ENCODE assay signal across 19 cellular contexts in genomic region chr16:10834766-10835165, GRCh38. TPM values are rescaled to one million over a fixed set of nuclear protein-coding genes. Genes with fewer than 3 reads are reported as not detected.
A peak's percentile ranks its signal among the peaks of the same experiment; 100 is the strongest.
DNase-seq lines count a peak whose midpoint lies in the region; ATAC-seq, FAIRE-seq and TF ChIP-seq lines count a peak whose summit lies in the region.
"Had no signal": no experiment of that assay in that cellular context is flagged by ENCODE, and none has a peak within 500 bp of the region (broad histone marks: within the 10 kb centered on the region; RNA-seq: fewer than 3 reads in every experiment).

No MANE protein-coding gene starts in this region.

- peaks cover 35% of the 10 kb centered on the region for H3K27me3 Mint-ChIP-seq in astrocyte (ENCODE audit: low read depth, unreplicated experiment)
- peaks cover 25% of the 10 kb centered on the region for H3K27me3 Mint-ChIP-seq in stimulated activated naive CD8-positive, alpha-beta T cell treated with anti-CD3 and anti-CD28 coated beads, Interleukin-15, amount 100 ng/mL, for 72 hours
- H3K27me3 Mint-ChIP-seq: CD4-positive, CD25-positive, alpha-beta regulatory T cell; IgD-negative memory B cell had no signal

- no peaks in the 10 kb centered on the region for H3K4me1 Mint-ChIP-seq in astrocyte (ENCODE audit: low read depth, unreplicated experiment)
- peaks cover 19% of the 10 kb centered on the region for H3K4me1 Mint-ChIP-seq in stimulated activated naive CD8-positive, alpha-beta T cell treated with anti-CD3 and anti-CD28 coated beads, Interleukin-15, amount 100 ng/mL, for 72 hours
- H3K4me1 Mint-ChIP-seq: CD4-positive, CD25-positive, alpha-beta regulatory T cell had no signal

- no peak overlapping the region for H3K27ac ChIP-seq in astrocyte (ENCODE audit: low read depth, low read length)
- H3K27ac ChIP-seq in spleen: no peak overlapping the region
- H3K27ac ChIP-seq: BLaER1 treated with 17β-estradiol and CSF1 and Interleukin-3, amounts not matched to agents 10 nM and 100 nM had no signal

- H3K9ac ChIP-seq in astrocyte (ENCODE audit: low read length): no peak overlapping the region
- H3K9ac ChIP-seq: BLaER1 treated with 17β-estradiol and CSF1 and Interleukin-3, amounts not matched to agents 10 nM and 100 nM had no signal

- H3K79me2 ChIP-seq in astrocyte (ENCODE audit: insufficient read depth, low read length): no peaks in the 10 kb centered on the region

- intact Hi-C loops in spleen (cut with DNase I; ENCODE audit: low total_unique reads): no loop called here

- H2AFZ ChIP-seq in astrocyte (ENCODE audit: low read depth, low read length): no peak overlapping the region

- H3K36me3 Mint-ChIP-seq in astrocyte (ENCODE audit: low read depth, unreplicated experiment): no peaks in the 10 kb centered on the region
- H3K36me3 Mint-ChIP-seq: CD4-positive, CD25-positive, alpha-beta regulatory T cell; IgD-negative memory B cell had no signal

- H4K20me1 ChIP-seq in astrocyte (ENCODE audit: insufficient read depth, low read length): no peaks in the 10 kb centered on the region
- H4K20me1 ChIP-seq: BLaER1 treated with 17β-estradiol and CSF1 and Interleukin-3, amounts not matched to agents 10 nM and 100 nM had no signal

- H3K27ac Mint-ChIP-seq in astrocyte (ENCODE audit: unreplicated experiment): no peak overlapping the region
- no peak overlapping the region for H3K27ac Mint-ChIP-seq in stimulated activated naive CD8-positive, alpha-beta T cell treated with anti-CD3 and anti-CD28 coated beads, Interleukin-15, amount 100 ng/mL, for 72 hours
- H3K27ac Mint-ChIP-seq: IgD-negative memory B cell had no signal

- peak; percentile 13 for DNase-seq in activated effector memory CD4-positive, alpha-beta T cell treated with anti-CD3 and anti-CD28 coated beads, Interleukin-2, amount 50 U/mL, for 16 hours
- no peak for DNase-seq in activated effector memory CD4-positive, alpha-beta T cell treated with Interleukin-2 at 50 U/mL for 16 hours
- DNase-seq in astrocyte (ENCODE audit: low read depth): no peak
- DNase-seq in spleen: peak; percentile 0
- DNase-seq in stimulated activated naive CD8-positive, alpha-beta T cell treated with anti-CD3 and anti-CD28 coated beads, Interleukin-15, amount 100 ng/mL, for 72 hours: no peak
- no peak for DNase-seq in SHP77 (lab: John Stamatoyannopoulos, UW)
- no peak for DNase-seq in UCSD-AML1 (lab: John Stamatoyannopoulos, UW; ENCODE audit: unreplicated experiment)
- DNase-seq: 8988T; AML-193; Calu3; CD4-positive, CD25-positive, alpha-beta regulatory T cell; DMS 273 treated with DMSO at 0.1 percent for 48 hours; DMS79 had no signal

- H3K4me3 Mint-ChIP-seq in astrocyte (ENCODE audit: unreplicated experiment): peak overlapping the region; percentile 17
- H3K4me3 Mint-ChIP-seq in stimulated activated naive CD8-positive, alpha-beta T cell treated with anti-CD3 and anti-CD28 coated beads, Interleukin-15, amount 100 ng/mL, for 72 hours: no peak overlapping the region
- H3K4me3 Mint-ChIP-seq: CD4-positive, CD25-positive, alpha-beta regulatory T cell had no signal

- H3K9me3 ChIP-seq in astrocyte (ENCODE audit: insufficient read depth, low read depth, low read length): no peaks in the 10 kb centered on the region
- H3K9me3 ChIP-seq in spleen: peaks cover 0 to 4% (median 0%) of the 10 kb centered on the region in 8 donors
- H3K9me3 ChIP-seq: HAP-1 had no signal

- TF ChIP-seq CTCF in astrocyte (IDR thresholded peaks at IDR 0.05; ENCODE audit: insufficient read depth, low read depth, low read length) (no peak), spleen (IDR thresholded peaks at IDR 0.05 in 8 of 11, conservative IDR thresholded peaks at IDR 0.05 in 3 of 11) (no peak)

- ATAC-seq in stimulated activated naive CD8-positive, alpha-beta T cell treated with anti-CD3 and anti-CD28 coated beads, Interleukin-15, amount 100 ng/mL, for 72 hours: no peak

- 76 to 100% (median 85%) methylated on average over 1 of the region's 1 CpG for WGBS in spleen, 5 donors

- no peak for FAIRE-seq in astrocyte (lab: Jason Lieb, UNC)
- FAIRE-seq: H1 had no signal

- H3K4me3 ChIP-seq in astrocyte (ENCODE audit: insufficient read depth, low read depth, low read length) (no peak overlapping the region), spleen (no peak overlapping the region)
- H3K4me3 ChIP-seq: BLaER1 treated with 17β-estradiol and CSF1 and Interleukin-3, amounts not matched to agents 10 nM and 100 nM; HAP-1 had no signal

- H3K4me1 ChIP-seq in astrocyte (ENCODE audit: insufficient read depth, low read length): no peaks in the 10 kb centered on the region
- H3K4me1 ChIP-seq in spleen: peaks cover 0 to 25% (median 2%) of the 10 kb centered on the region in 6 donors
- H3K4me1 ChIP-seq: HAP-1 had no signal

- no peak overlapping the region for H3K4me2 ChIP-seq in astrocyte (ENCODE audit: low read length)
- H3K4me2 ChIP-seq: BLaER1 treated with 17β-estradiol and CSF1 and Interleukin-3, amounts not matched to agents 10 nM and 100 nM had no signal

- peaks cover 1% of the 10 kb centered on the region for H3K9me3 Mint-ChIP-seq in astrocyte (ENCODE audit: unreplicated experiment)
- H3K9me3 Mint-ChIP-seq in stimulated activated naive CD8-positive, alpha-beta T cell treated with anti-CD3 and anti-CD28 coated beads, Interleukin-15, amount 100 ng/mL, for 72 hours: no peaks in the 10 kb centered on the region

- H3K36me3 ChIP-seq in astrocyte (ENCODE audit: insufficient read depth, low read length): no peaks in the 10 kb centered on the region
- H3K36me3 ChIP-seq in spleen: no peaks in the 10 kb centered on the region
- H3K36me3 ChIP-seq: BLaER1 treated with 17β-estradiol and CSF1 and Interleukin-3, amounts not matched to agents 10 nM and 100 nM; HAP-1 had no signal

- no peak for TF ChIP-seq POLR2A in spleen (IDR thresholded peaks at IDR 0.05)

- H3K27me3 ChIP-seq in astrocyte (ENCODE audit: insufficient read depth, low read length): peaks cover 12% of the 10 kb centered on the region
- H3K27me3 ChIP-seq in spleen (replicated peaks in 1 of 7): no peaks in the 10 kb centered on the region
- H3K27me3 ChIP-seq: BLaER1 treated with 17β-estradiol and CSF1 and Interleukin-3, amounts not matched to agents 10 nM and 100 nM had no signal

RNA-seq across cellular contexts. Expression of gene TVP23A, which starts 16.2 kb away (rescaled TPM):
- 0.34 and 0.70 TPM in 2 replicates for total RNA-seq in astrocyte
- total RNA-seq in spleen: 1 to 10 TPM in 3 of 7 donors, under 1 TPM in 3, not detected in 1; 0.42 to 2.2 (median 1.2) TPM
- polyA plus RNA-seq in spleen: 1 to 10 TPM in 1 of 3 donors, under 1 TPM in 2; 0.29 to 1.1 (median 0.72) TPM
- total RNA-seq: G401, HT-29 had no signal
- polyA plus RNA-seq: CD4-positive, CD25-positive, alpha-beta regulatory T cell had no signal

RNA-seq across cellular contexts. Expression of gene CIITA, which starts 42.2 kb away (rescaled TPM):
- total RNA-seq in astrocyte: not detected in 2 replicates
- 100 to 1,000 TPM in 6 of 7 donors, 10 to 100 TPM in 1; 88.0 to 179 (median 143) TPM for total RNA-seq in spleen
- polyA plus RNA-seq in spleen: 10 to 100 TPM; 67.0 to 93.6 (median 81.8) TPM
- total RNA-seq: G401, HT-29 had no signal

Comparison
In these comparisons a context has a peak if more than half of its experiments do, and no peak if none do; other contexts are left out.
1. DNase-seq: peak in activated effector memory CD4-positive, alpha-beta T cell treated with anti-CD3 and anti-CD28 coated beads, Interleukin-2, amount 50 U/mL, for 16 hours (single experiment) and spleen (single experiment); none in activated effector memory CD4-positive, alpha-beta T cell treated with Interleukin-2 at 50 U/mL for 16 hours (single experiment), astrocyte (single experiment), stimulated activated naive CD8-positive, alpha-beta T cell treated with anti-CD3 and anti-CD28 coated beads, Interleukin-15, amount 100 ng/mL, for 72 hours (0 of 2), SHP77 (0 of 2) and UCSD-AML1 (single experiment).
2. RNA of gene CIITA, which starts 42.2 kb away (total RNA-seq): 88.0 to 179 TPM in spleen; not detected in astrocyte; every median in the first group is over 10 times any median in the second.